ENCODE assay signal across 9 cellular contexts in the genomic region with DNA sequence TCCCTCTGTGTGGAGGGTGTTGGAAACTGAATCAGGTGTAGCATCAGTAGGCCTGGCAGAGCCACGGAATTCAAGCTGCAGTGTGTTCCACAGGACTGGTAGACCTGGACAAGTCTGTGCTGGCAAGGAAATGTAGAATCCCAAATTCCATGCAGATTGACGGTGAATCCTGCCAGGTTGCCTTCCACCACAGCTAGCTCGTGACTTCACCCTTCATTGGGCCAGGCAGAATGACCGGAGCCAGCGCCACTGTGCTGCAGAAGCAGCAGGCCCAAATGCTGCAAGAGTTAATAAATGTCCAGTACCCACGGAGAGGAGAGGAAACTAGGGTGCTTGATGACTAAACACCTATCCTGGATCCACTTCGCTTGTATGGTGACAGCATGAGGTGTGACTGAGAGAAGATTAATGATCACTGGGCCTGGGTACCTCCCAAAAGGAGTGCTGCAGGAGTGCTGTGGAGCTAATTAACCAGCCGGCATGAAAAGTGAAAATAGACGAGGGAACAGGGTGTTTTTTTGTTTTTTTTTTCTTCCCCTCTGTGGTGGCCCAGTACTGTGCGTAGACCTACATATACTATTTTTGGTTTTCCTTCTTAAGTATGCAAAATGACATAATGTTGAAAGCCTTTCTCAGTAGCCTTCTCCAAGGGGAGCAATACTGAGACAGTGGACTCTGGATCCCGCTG.
DNase-seq lines count a peak whose midpoint lies in the region; ATAC-seq and TF ChIP-seq lines count a peak whose summit lies in the region.
"Had no signal": no experiment of that assay in that cellular context is flagged by ENCODE, and none has a peak within 500 bp of the region (broad histone marks: within the 10 kb centered on the region; RNA-seq: fewer than 3 reads in every experiment).

No MANE protein-coding gene starts in this region.

- H4K20me1 ChIP-seq in GM23248 (ENCODE audit: insufficient read depth), result no peaks in the 10 kb centered on the region

- 14 to 18% methylated on average over 11 of the region's 11 CpGs for WGBS in GM23248 (ENCODE audit: low coverage in 1 of 2, low lambda C conversion rate in 2 of 2, missing lambda C conversion rate in 2 of 2), 2 experiments
- 62 to 70% methylated on average over 10 to 11 of the region's 11 CpGs for WGBS in thyroid gland, 2 donors

- intact Hi-C loops in thyroid gland (cut with DNase I), result no loop called here

- TF ChIP-seq CTCF in Peyer's patch (IDR thresholded peaks at IDR 0.05) (no peak), thyroid gland (IDR thresholded peaks at IDR 0.05) (no peak)

- peak; percentile 54 for DNase-seq in EL
- peak; percentile 76 for DNase-seq in GM23248
- no peak for DNase-seq in Peyer's patch
- peak; percentile 95 for DNase-seq in glomerular visceral epithelial cell (ENCODE audit: extremely low spot score)
- DNase-seq in thyroid gland, result peak; percentile 24 to 50
- DNase-seq in GOT3 (lab: John Stamatoyannopoulos, UW), result no peak

- peak overlapping the region; percentile 1; the same call in 1 of the 2 replicates for H2AFZ ChIP-seq in GM23248

- H3K27me3 ChIP-seq in GM23248 (replicated peaks; ENCODE audit: insufficient read depth) (no peaks in the 10 kb centered on the region), Peyer's patch (no peaks in the 10 kb centered on the region), thyroid gland (no peaks in the 10 kb centered on the region)

- peaks cover 28% of the 10 kb centered on the region for H3F3A ChIP-seq in GM23248 (ENCODE audit: insufficient read depth)

- H3K4me3 ChIP-seq in GM23248, result peak overlapping the region; percentile 51
- H3K4me3 ChIP-seq in Peyer's patch, result no peak overlapping the region
- H3K4me3 ChIP-seq in thyroid gland (replicated peaks in 1 of 3), result no peak overlapping the region

- H3K79me2 ChIP-seq in GM23248 (ENCODE audit: insufficient read depth), result peaks cover 26% of the 10 kb centered on the region; the same call in 1 of the 2 replicates

- peak overlapping the region; percentile 40; the same call in 1 of the 2 replicates for H3K9ac ChIP-seq in GM23248

- ATAC-seq in HG03571 (IDR thresholded peaks at IDR 0.05; ENCODE audit: unreplicated experiment) (no peak), GM21423 (IDR thresholded peaks at IDR 0.05; ENCODE audit: unreplicated experiment) (no peak)

- H3K9me3 ChIP-seq in GM23248 (ENCODE audit: low read depth), result no peaks in the 10 kb centered on the region
- no peaks in the 10 kb centered on the region for H3K9me3 ChIP-seq in Peyer's patch
- H3K9me3 ChIP-seq in thyroid gland, result no peaks in the 10 kb centered on the region

- H3K27ac ChIP-seq in GM23248, result peak overlapping the region; percentile 68
- H3K27ac ChIP-seq in Peyer's patch, result peak overlapping the region; percentile 9 to 64 (median 48)
- peak overlapping the region; percentile 56 to 77 (median 59) for H3K27ac ChIP-seq in thyroid gland
- H3K27ac ChIP-seq: HL-60 had no signal

- no peaks in the 10 kb centered on the region for H3K36me3 ChIP-seq in GM23248 (ENCODE audit: low read depth)
- no peaks in the 10 kb centered on the region for H3K36me3 ChIP-seq in Peyer's patch
- no peaks in the 10 kb centered on the region for H3K36me3 ChIP-seq in thyroid gland

- H3K9me2 ChIP-seq in GM23248 (ENCODE audit: insufficient read depth), result no peaks in the 10 kb centered on the region

- TF ChIP-seq POLR2A in Peyer's patch (IDR thresholded peaks at IDR 0.05) (no peak), thyroid gland (IDR thresholded peaks at IDR 0.05) (no peak)

- H3K4me1 ChIP-seq in GM23248 (ENCODE audit: insufficient read depth) (peaks cover 60% of the 10 kb centered on the region), Peyer's patch (peaks cover 0 to 48% (median 16%) of the 10 kb centered on the region in 4 donors), thyroid gland (peaks cover 53 to 75% of the 10 kb centered on the region in 2 donors)

- in situ Hi-C loops in GM23248 (cut with MboI), result no loop called here

- H3K4me2 ChIP-seq in GM23248 (ENCODE audit: unreplicated experiment), result peak overlapping the region; percentile 71

Comparison
In these comparisons a context has a peak if more than half of its experiments do, and no peak if none do; other contexts are left out.
1. DNase-seq: peak in EL (single experiment), GM23248 (single experiment), glomerular visceral epithelial cell (single experiment) and thyroid gland (2 of 2); none in Peyer's patch (0 of 3) and GOT3 (single experiment).
2. Peak in every context shown above with its lines, with median percentiles within 50 percentile points of each other: H3K27ac ChIP-seq.